Comparison of ENCODE assay signal across 8 cellular contexts in the genomic region with DNA sequence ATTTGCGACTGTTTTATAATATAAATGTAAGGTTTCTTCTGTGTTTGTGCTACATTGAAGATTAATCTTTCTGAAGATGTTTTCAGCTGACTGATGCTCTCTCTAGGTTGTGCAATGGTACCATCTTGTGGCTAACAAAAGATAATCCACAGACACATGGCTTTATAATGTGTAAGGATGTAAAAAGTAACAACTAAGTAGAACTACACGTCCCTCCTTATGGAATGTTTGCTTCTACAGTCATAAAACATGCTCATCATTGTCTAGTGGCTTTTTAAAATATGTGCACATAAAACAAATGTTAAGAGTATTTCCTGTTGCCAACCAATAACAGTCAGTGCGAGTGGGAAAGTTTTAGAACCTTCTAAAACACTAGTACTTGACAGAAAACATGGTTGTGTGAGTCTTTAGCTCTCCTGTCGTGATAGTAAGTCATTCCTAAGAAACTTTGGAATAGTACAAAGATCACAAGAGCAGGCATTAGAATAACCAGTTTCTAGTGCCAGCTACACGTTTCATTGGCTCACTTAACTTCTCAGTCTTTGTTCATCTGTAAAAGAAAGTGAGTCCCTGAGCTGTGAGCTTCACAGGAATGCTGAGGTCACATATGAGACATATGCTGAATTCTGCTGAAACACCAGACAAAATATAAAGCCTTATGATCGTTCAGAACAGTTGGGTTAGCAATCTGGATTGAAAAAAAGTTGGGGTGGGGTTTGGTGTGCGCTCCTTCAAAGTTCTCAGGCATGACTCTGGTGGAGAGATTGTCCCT.
DNase-seq lines count a peak whose midpoint lies in the region; ATAC-seq and FAIRE-seq lines count a peak whose summit lies in the region.

No MANE protein-coding gene starts in this region.

- FAIRE-seq in small intestine (lab: Jason Lieb, UNC), result no peak

- peak; percentile 75 for DNase-seq in GM04503 (ENCODE audit: low read depth)
- peak; percentile 49 for DNase-seq in NCI-H2196 (lab: John Stamatoyannopoulos, UW; ENCODE audit: unreplicated experiment)
- DNase-seq in cerebellum (ENCODE audit: low spot score), result peak; percentile 28
- DNase-seq in midbrain (lab: John Stamatoyannopoulos, UW), result peak; percentile 30
- DNase-seq in small intestine, result no peak
- DNase-seq in cerebellar nuclear complex (lab: John Stamatoyannopoulos, UW), result no peak

- no peak overlapping the region for H3K4me3 ChIP-seq in small intestine (ENCODE audit: low read depth in 1 of 2, low read length in 2 of 2)

- no peaks in the 10 kb centered on the region for H3K4me1 ChIP-seq in small intestine (ENCODE audit: control insufficient read depth in 2 of 2, insufficient read depth in 1 of 2, low read depth in 1 of 2, low read length in 1 of 2)

- H3K27ac ChIP-seq in small intestine (ENCODE audit: low read depth in 1 of 2, low read length in 1 of 2), result no peak overlapping the region

- no peaks in the 10 kb centered on the region for H3K27me3 ChIP-seq in small intestine (ENCODE audit: control insufficient read depth in 2 of 2, insufficient read depth in 2 of 2, low read length in 2 of 2)

- ATAC-seq in GM21528 (IDR thresholded peaks at IDR 0.05; ENCODE audit: low FRiP score, unreplicated experiment), result no peak
- no peak for ATAC-seq in GM19397 (IDR thresholded peaks at IDR 0.05; ENCODE audit: unreplicated experiment)

- H3K36me3 ChIP-seq in small intestine (ENCODE audit: control insufficient read depth in 2 of 2, insufficient read depth in 2 of 2, low read length in 2 of 2), result no peaks in the 10 kb centered on the region

- WGBS in small intestine, 3 donors, result 40 to 43% (median 41%) methylated on average over 7 of the region's 7 CpGs

- H3K9me3 ChIP-seq in small intestine (ENCODE audit: control insufficient read depth, low read depth), result no peaks in the 10 kb centered on the region

Comparison
In these comparisons a context has a peak if more than half of its experiments do, and no peak if none do; other contexts are left out.
1. DNase-seq: peak in GM04503 (single experiment), NCI-H2196 (single experiment), cerebellum (single experiment) and midbrain (single experiment); none in small intestine (single experiment) and cerebellar nuclear complex (0 of 2).